In genomic region chr5:32074401-32074800, GRCh38 we compare ENCODE assay signal across 27 cellular contexts.
DNase-seq lines count a peak whose midpoint lies in the region; ATAC-seq and TF ChIP-seq lines count a peak whose summit lies in the region.
"Had no signal": no experiment of that assay in that cellular context is flagged by ENCODE, and none has a peak within 500 bp of the region (broad histone marks: within the 10 kb centered on the region; RNA-seq: fewer than 3 reads in every experiment).

No MANE protein-coding gene starts in this region.

- H3K27ac ChIP-seq in OCI-LY1 (ENCODE audit: low read depth, low read length, poor library complexity, severe bottlenecking): no peak overlapping the region
- no peak overlapping the region for H3K27ac ChIP-seq in hepatocyte
- H3K27ac ChIP-seq: adrenal gland, esophagus muscularis mucosa, SJCRH30, upper lobe of right lung had no signal

- H3K27me3 Mint-ChIP-seq in activated CD4-positive, alpha-beta T cell treated with anti-CD3 and anti-CD28 coated beads for 36 hours: no peaks in the 10 kb centered on the region
- no peaks in the 10 kb centered on the region for H3K27me3 Mint-ChIP-seq in progenitor cell of endocrine pancreas
- H3K27me3 Mint-ChIP-seq: memory B cell had no signal

- H3K27ac Mint-ChIP-seq in activated CD4-positive, alpha-beta T cell treated with anti-CD3 and anti-CD28 coated beads for 36 hours: no peak overlapping the region
- no peak overlapping the region for H3K27ac Mint-ChIP-seq in progenitor cell of endocrine pancreas
- H3K27ac Mint-ChIP-seq: B cell; memory B cell; stimulated activated effector memory CD8-positive, alpha-beta T cell treated with anti-CD3 and anti-CD28 coated beads, Interleukin-12 subunit alpha, Interleukin-12 subunit beta, amount 100 ng/mL, for 72 hours had no signal

- DNase-seq in activated CD4-positive, alpha-beta T cell treated with anti-CD3 and anti-CD28 coated beads for 36 hours: peak; percentile 15
- DNase-seq in activated CD4-positive, alpha-beta T cell treated with anti-CD3 and anti-CD28 coated beads, Interleukin-2, amount 50 U/mL, for 1 hour: no peak
- DNase-seq in hepatocyte (ENCODE audit: low spot score): peak; percentile 35
- DNase-seq in progenitor cell of endocrine pancreas (ENCODE audit: low spot score, unreplicated experiment): no peak
- no peak for DNase-seq in T-helper 2 cell
- no peak for DNase-seq in anterior cingulate cortex (lab: John Stamatoyannopoulos, UW)
- DNase-seq: activated CD4-positive, alpha-beta T cell treated with anti-CD3 and anti-CD28 coated beads for 48 hours; activated naive CD4-positive, alpha-beta T cell treated with Interleukin-2 at 50 U/mL for 16 hours; activated T-cell treated with anti-CD3 and anti-CD28 coated beads, Interleukin-2, amount 50 U/mL, for 48 hours; adrenal gland; effector memory CD4-positive, alpha-beta T cell; GDM1; GOT3; hippocampal formation; NCI-H1694; NCI-H774; SJCRH30; stimulated activated CD4-positive, alpha-beta T cell treated with anti-CD3 and anti-CD28 coated beads, Interleukin-2, amount 100 ng/mL, for 24 hours; T-helper 1 cell; upper lobe of right lung had no signal

- peaks cover 4% of the 10 kb centered on the region for H3K4me1 ChIP-seq in OCI-LY1 (ENCODE audit: insufficient read depth, low read length, severe bottlenecking)
- H3K4me1 ChIP-seq in hepatocyte (ENCODE audit: insufficient read depth): no peaks in the 10 kb centered on the region
- H3K4me1 ChIP-seq: adrenal gland, SJCRH30, upper lobe of right lung had no signal

- H3K9me3 Mint-ChIP-seq in activated CD4-positive, alpha-beta T cell treated with anti-CD3 and anti-CD28 coated beads for 36 hours (ENCODE audit: low read depth): no peaks in the 10 kb centered on the region
- H3K9me3 Mint-ChIP-seq in progenitor cell of endocrine pancreas (ENCODE audit: low read depth): no peaks in the 10 kb centered on the region
- H3K9me3 Mint-ChIP-seq: memory B cell; stimulated activated effector memory CD8-positive, alpha-beta T cell treated with anti-CD3 and anti-CD28 coated beads, Interleukin-12 subunit alpha, Interleukin-12 subunit beta, amount 100 ng/mL, for 72 hours had no signal

- CTCF ChIA-PET in activated CD4-positive, alpha-beta T cell treated with anti-CD3 and anti-CD28 coated beads for 36 hours (lab: Charles Lee): interaction anchor here (0.6 to 1.2 kb wide), 4 partner anchors 14 to 249 kb away, joined by 3 read pairs; no protein-coding TSS in a partner anchor

- no peak overlapping the region for H3K4me3 Mint-ChIP-seq in activated CD4-positive, alpha-beta T cell treated with anti-CD3 and anti-CD28 coated beads for 36 hours
- no peak overlapping the region for H3K4me3 Mint-ChIP-seq in progenitor cell of endocrine pancreas (ENCODE audit: low read depth)
- H3K4me3 Mint-ChIP-seq: B cell; memory B cell; stimulated activated effector memory CD8-positive, alpha-beta T cell treated with anti-CD3 and anti-CD28 coated beads, Interleukin-12 subunit alpha, Interleukin-12 subunit beta, amount 100 ng/mL, for 72 hours had no signal

- no peaks in the 10 kb centered on the region for H3K9me3 ChIP-seq in OCI-LY1 (ENCODE audit: low read length)
- no peaks in the 10 kb centered on the region for H3K9me3 ChIP-seq in hepatocyte (ENCODE audit: low read depth)
- H3K9me3 ChIP-seq: adrenal gland, esophagus muscularis mucosa, SJCRH30, upper lobe of right lung had no signal

- no peaks in the 10 kb centered on the region for H3K27me3 ChIP-seq in OCI-LY1 (ENCODE audit: insufficient read depth, low read length)
- H3K27me3 ChIP-seq in hepatocyte: no peaks in the 10 kb centered on the region
- H3K27me3 ChIP-seq: adrenal gland, esophagus muscularis mucosa, SJCRH30, upper lobe of right lung had no signal

- H3K79me2 ChIP-seq in OCI-LY1 (ENCODE audit: insufficient read depth, low read length) (no peaks in the 10 kb centered on the region), hepatocyte (no peaks in the 10 kb centered on the region)

- H3K4me2 ChIP-seq in OCI-LY1 (ENCODE audit: low read length) (no peak overlapping the region), hepatocyte (no peak overlapping the region)
- H3K4me2 ChIP-seq: smooth muscle cell had no signal

- POLR2A ChIA-PET in activated CD4-positive, alpha-beta T cell treated with anti-CD3 and anti-CD28 coated beads for 36 hours (lab: Charles Lee): no interaction called here

- no peak overlapping the region for H3K9ac ChIP-seq in OCI-LY1 (ENCODE audit: low read length)

- H3K4me3 ChIP-seq in OCI-LY1 (ENCODE audit: low read depth, low read length, poor library complexity, severe bottlenecking) (no peak overlapping the region), hepatocyte (no peak overlapping the region)
- H3K4me3 ChIP-seq: adrenal gland, esophagus muscularis mucosa, SJCRH30, smooth muscle cell, upper lobe of right lung had no signal

- peaks cover 2% of the 10 kb centered on the region for H3K4me1 Mint-ChIP-seq in activated CD4-positive, alpha-beta T cell treated with anti-CD3 and anti-CD28 coated beads for 36 hours
- H3K4me1 Mint-ChIP-seq in progenitor cell of endocrine pancreas (ENCODE audit: low read depth): no peaks in the 10 kb centered on the region
- H3K4me1 Mint-ChIP-seq: B cell; memory B cell; stimulated activated effector memory CD8-positive, alpha-beta T cell treated with anti-CD3 and anti-CD28 coated beads, Interleukin-12 subunit alpha, Interleukin-12 subunit beta, amount 100 ng/mL, for 72 hours had no signal

- 79% methylated on average over 5 of the region's 5 CpGs for WGBS in hepatocyte (ENCODE audit: low lambda C conversion rate, missing lambda C conversion rate)

- ATAC-seq in activated CD4-positive, alpha-beta T cell treated with anti-CD3 and anti-CD28 coated beads for 36 hours: no peak
- no peak for ATAC-seq in GM19324 (IDR thresholded peaks at IDR 0.05; ENCODE audit: low FRiP score, unreplicated experiment)
- ATAC-seq: stimulated activated effector memory CD8-positive, alpha-beta T cell treated with anti-CD3 and anti-CD28 coated beads, Interleukin-12 subunit alpha, Interleukin-12 subunit beta, amount 100 ng/mL, for 72 hours; upper lobe of right lung had no signal

- H2AFZ ChIP-seq in OCI-LY1 (ENCODE audit: low read length): no peak overlapping the region
- no peak overlapping the region for H2AFZ ChIP-seq in hepatocyte

- intact Hi-C loops in activated CD4-positive, alpha-beta T cell treated with anti-CD3 and anti-CD28 coated beads for 36 hours (cut with DNase I, micrococcal nuclease): loop anchor here in 1 of 2 experiments (10.0 kb wide), 1 partner anchor 150 kb away; no protein-coding TSS in a partner anchor

- H3K9me2 ChIP-seq in OCI-LY1 (ENCODE audit: low read depth, low read length): no peaks in the 10 kb centered on the region
- H3K9me2 ChIP-seq in hepatocyte (replicated peaks; ENCODE audit: insufficient read depth): no peaks in the 10 kb centered on the region

- H3K36me3 Mint-ChIP-seq in activated CD4-positive, alpha-beta T cell treated with anti-CD3 and anti-CD28 coated beads for 36 hours (ENCODE audit: low read depth): no peaks in the 10 kb centered on the region
- H3K36me3 Mint-ChIP-seq in progenitor cell of endocrine pancreas (ENCODE audit: insufficient read depth): no peaks in the 10 kb centered on the region
- H3K36me3 Mint-ChIP-seq: memory B cell; stimulated activated effector memory CD8-positive, alpha-beta T cell treated with anti-CD3 and anti-CD28 coated beads, Interleukin-12 subunit alpha, Interleukin-12 subunit beta, amount 100 ng/mL, for 72 hours had no signal

- H4K20me1 ChIP-seq in OCI-LY1 (ENCODE audit: insufficient read depth, low read length): no peaks in the 10 kb centered on the region
- no peaks in the 10 kb centered on the region for H4K20me1 ChIP-seq in hepatocyte (ENCODE audit: insufficient read depth, poor library complexity, severe bottlenecking)

- H3K36me3 ChIP-seq in OCI-LY1 (ENCODE audit: insufficient read depth, low read length) (peaks cover 7% of the 10 kb centered on the region; the same call in 1 of the 2 replicates), hepatocyte (replicated peaks; ENCODE audit: insufficient read depth, low read depth) (no peaks in the 10 kb centered on the region)
- H3K36me3 ChIP-seq: adrenal gland, SJCRH30 had no signal

- TF ChIP-seq CTCF in OCI-LY1 (IDR thresholded peaks at IDR 0.05; ENCODE audit: low read length) (peak; percentile 10; the same call in 1 of the 2 replicates), hepatocyte (IDR thresholded peaks at IDR 0.05; ENCODE audit: poor library complexity) (no peak), progenitor cell of endocrine pancreas (IDR thresholded peaks at IDR 0.05; ENCODE audit: unreplicated experiment) (peak; percentile 6)

- no peaks in the 10 kb centered on the region for H3F3A ChIP-seq in OCI-LY1 (ENCODE audit: insufficient read depth, low read length)

Comparison
In these comparisons a context has a peak if more than half of its experiments do, and no peak if none do; other contexts are left out.
1. DNase-seq: peak in activated CD4-positive, alpha-beta T cell treated with anti-CD3 and anti-CD28 coated beads for 36 hours (single experiment) and hepatocyte (single experiment); none in activated CD4-positive, alpha-beta T cell treated with anti-CD3 and anti-CD28 coated beads, Interleukin-2, amount 50 U/mL, for 1 hour (single experiment), progenitor cell of endocrine pancreas (single experiment), T-helper 2 cell (0 of 5) and anterior cingulate cortex (0 of 58).